ENCODE assay signal across 16 cellular contexts in genomic region chr14:77584809-77585208, GRCh38. TPM values are rescaled to one million over a fixed set of nuclear protein-coding genes. Genes with fewer than 3 reads are reported as not detected.
DNase-seq lines count a peak whose midpoint lies in the region; TF ChIP-seq lines count a peak whose summit lies in the region.
"Had no signal": no experiment of that assay in that cellular context is flagged by ENCODE, and none has a peak within 500 bp of the region (broad histone marks: within the 10 kb centered on the region; RNA-seq: fewer than 3 reads in every experiment).

No MANE protein-coding gene starts in this region.

- no peak for TF ChIP-seq POLR2A in adrenal gland (IDR thresholded peaks at IDR 0.05)

- H3K27ac ChIP-seq in adrenal gland = peak overlapping the region; percentile 47 to 84 (median 54)

- H3K27me3 ChIP-seq in adrenal gland = no peaks in the 10 kb centered on the region

- peaks cover 12 to 59% of the 10 kb centered on the region in 2 donors for H3K4me1 ChIP-seq in adrenal gland (replicated peaks in 1 of 2)

- peak; percentile 61 for DNase-seq in Ammon's horn (ENCODE audit: low spot score)
- DNase-seq in adrenal gland = peak in 6 of 7 donors; percentile 35 to 58 (median 42)
- peak; percentile 68 for DNase-seq in medulla oblongata (ENCODE audit: extremely low spot score)
- peak in 7 of 10 donors; percentile 14 to 87 (median 42) for DNase-seq in posterior cingulate gyrus
- no peak for DNase-seq in NCI-H2029 (lab: John Stamatoyannopoulos, UW)
- DNase-seq in COR-L47 (lab: John Stamatoyannopoulos, UW) = no peak
- DNase-seq in SIG-M5 (lab: John Stamatoyannopoulos, UW) = no peak
- no peak for DNase-seq in activated CD8-positive, alpha-beta memory T cell treated with anti-CD3 and anti-CD28 coated beads for 24 hours
- DNase-seq: AML-193; CD4-positive, CD25-positive, alpha-beta regulatory T cell; DMS79 treated with DMSO at 0.1 percent for 48 hours; GOT3; NCI-H187 treated with DMSO at 0.1 percent for 48 hours; NCI-H524; OCI-M1; RPMI8226 had no signal

- H3K36me3 ChIP-seq in adrenal gland (replicated peaks in 1 of 2) = no peaks in the 10 kb centered on the region

- H3K9me3 ChIP-seq in adrenal gland (replicated peaks in 1 of 3) = no peaks in the 10 kb centered on the region

- 45 to 48% (median 46%) methylated on average over 10 of the region's 10 CpGs for WGBS in adrenal gland, 4 donors

- peak overlapping the region in 1 of 4 donors; percentile 8 for H3K4me3 ChIP-seq in adrenal gland

- TF ChIP-seq CTCF in adrenal gland (IDR thresholded peaks at IDR 0.05) = no peak

- intact Hi-C loops in adrenal gland (cut with DNase I) (no loop called here), posterior cingulate gyrus (cut with DNase I) (no loop called here)

RNA-seq across cellular contexts. Expression of gene SPTLC2, which starts 31.6 kb away (rescaled TPM):
- total RNA-seq in adrenal gland = 10 to 100 TPM; 22.8 to 61.9 (median 40.6) TPM
- polyA plus RNA-seq in adrenal gland = 10 to 100 TPM in 1 of 3 donors, 1 to 10 TPM in 2; 7.1 to 18.3 (median 8.6) TPM

Comparison
In these comparisons a context has a peak if more than half of its experiments do, and no peak if none do; other contexts are left out.
1. DNase-seq: peak in Ammon's horn (single experiment), adrenal gland (6 of 7), medulla oblongata (single experiment) and posterior cingulate gyrus (7 of 10); none in NCI-H2029 (single experiment), COR-L47 (single experiment), SIG-M5 (single experiment) and activated CD8-positive, alpha-beta memory T cell treated with anti-CD3 and anti-CD28 coated beads for 24 hours (single experiment).